ENCODE assay signal across 8 cellular contexts in the genomic region with DNA sequence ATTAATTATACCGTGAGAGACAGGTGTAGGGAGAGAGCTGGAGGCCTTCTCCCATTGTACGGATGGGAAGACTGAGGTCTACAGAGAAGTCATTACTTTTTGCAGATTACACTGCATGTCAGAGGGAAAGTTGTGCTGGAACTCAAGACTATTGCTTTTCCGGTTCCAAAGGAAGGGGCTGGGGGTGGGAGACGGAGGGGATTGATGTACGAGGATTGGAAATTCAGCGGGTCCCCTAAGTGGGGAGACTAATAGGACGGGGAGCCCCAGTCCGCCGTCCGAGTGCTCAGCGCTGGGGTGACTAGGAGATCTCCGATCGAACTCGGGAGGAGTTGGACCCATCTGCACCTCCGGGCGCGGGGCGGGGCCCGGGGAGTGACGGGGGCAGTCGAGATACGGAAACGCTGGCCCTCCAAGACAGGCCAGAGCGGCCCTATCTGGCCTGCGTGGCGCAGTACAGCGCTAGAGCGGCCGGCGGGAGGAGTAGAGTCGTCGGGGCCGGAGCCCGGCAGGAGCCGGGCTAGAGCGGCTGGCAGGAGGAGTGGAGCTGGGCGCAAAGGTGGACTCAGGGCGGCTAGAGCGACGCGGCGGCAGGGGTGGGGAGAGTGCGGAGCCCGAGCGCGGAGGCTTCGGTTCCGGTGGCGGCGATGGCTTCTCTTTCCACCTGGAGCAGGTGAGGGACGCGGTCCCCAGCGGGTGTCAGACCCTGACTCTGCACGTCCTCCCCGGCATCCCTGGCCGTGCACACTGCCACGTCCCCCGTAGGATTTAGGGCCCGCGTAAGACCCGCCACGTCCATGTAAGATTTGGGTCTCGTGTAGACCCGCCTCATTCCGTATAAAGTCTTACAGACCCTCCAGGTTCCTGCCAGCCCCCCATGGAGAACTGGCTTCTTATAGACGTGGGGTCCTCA. TPM values are rescaled to one million over a fixed set of nuclear protein-coding genes. Genes with fewer than 3 reads are reported as not detected.
DNase-seq lines count a peak whose midpoint lies in the region; ATAC-seq and TF ChIP-seq lines count a peak whose summit lies in the region.

No MANE protein-coding gene starts in this region.

- no peaks in the 10 kb centered on the region for H3K9me3 ChIP-seq in liver (ENCODE audit: control insufficient read depth in 4 of 4, low read length in 3 of 4)

- H3K4me3 ChIP-seq in liver (ENCODE audit: low read depth in 1 of 3, low read length in 3 of 3): peak overlapping the region; percentile 78 to 97 (median 90)

- no peaks in the 10 kb centered on the region for H3K27me3 ChIP-seq in liver (ENCODE audit: control insufficient read depth in 4 of 4, insufficient read depth in 4 of 4, low read length in 3 of 4)

- TF ChIP-seq RAD21 in liver (IDR thresholded peaks at IDR 0.05): peak; percentile 34 to 53

- H3K9ac ChIP-seq in liver (ENCODE audit: low read depth in 1 of 2, low read length in 2 of 2): peak overlapping the region; percentile 53 to 92

- TF ChIP-seq CTCF in C4-2B (conservative IDR thresholded peaks at IDR 0.05): no peak
- TF ChIP-seq CTCF in liver (IDR thresholded peaks at IDR 0.05; ENCODE audit: low read depth, low read length, missing input control): peak; percentile 9

- peak; percentile 64 for ATAC-seq in GM19328 (IDR thresholded peaks at IDR 0.05; ENCODE audit: unreplicated experiment)
- ATAC-seq in HG03469 (IDR thresholded peaks at IDR 0.05; ENCODE audit: unreplicated experiment): peak; percentile 57

- H3K4me1 ChIP-seq in liver (ENCODE audit: control insufficient read depth in 4 of 4, insufficient read depth in 4 of 4, low read length in 3 of 4): peaks cover 0 to 25% (median 17%) of the 10 kb centered on the region in 4 donors

- H3K36me3 ChIP-seq in liver (ENCODE audit: control insufficient read depth in 4 of 4, insufficient read depth in 3 of 4, low read depth in 1 of 4, low read length in 3 of 4): peaks cover 0 to 3% (median 1%) of the 10 kb centered on the region in 4 donors

- peak; percentile 99 for DNase-seq in NCI-H526 treated with DMSO at 0.1 percent for 48 hours (lab: John Stamatoyannopoulos, UW)
- DNase-seq in activated CD4-positive, alpha-beta T cell treated with anti-CD3 and anti-CD28 coated beads, Interleukin-2, amount 50 U/mL, for 24 hours (ENCODE audit: low read depth in 1 of 2, low spot score in 1 of 2): peak; percentile 72 to 89
- peak; percentile 96 for DNase-seq in dermis blood vessel endothelial cell
- DNase-seq in stimulated activated CD4-positive, alpha-beta T cell treated with anti-CD3 and anti-CD28 coated beads, Interleukin-4, amount 100 ng/mL, for 1 hour: peak; percentile 88

- under 1% methylated on average over 66 of the region's 66 CpGs for WGBS in liver

- H3K27ac ChIP-seq in C4-2B (peak overlapping the region; percentile 85), liver (ENCODE audit: low read depth in 1 of 2, low read length in 2 of 2) (peak overlapping the region; percentile 78 to 87)

TF ChIP-seq in liver, 16 proteins besides CTCF, POLR2A, EP300 and RAD21:
- peak; percentile 72 for TF ChIP-seq TAF1 (conservative IDR thresholded peaks at IDR 0.05)
- peak; percentile 50 to 60 for TF ChIP-seq JUND (IDR thresholded peaks at IDR 0.05)
- TF ChIP-seq HNF4A (conservative IDR thresholded peaks at IDR 0.05): peak; percentile 40 to 64
- TF ChIP-seq FOXA1 (IDR thresholded peaks at IDR 0.05): no peak
- TF ChIP-seq, protein P1, sequence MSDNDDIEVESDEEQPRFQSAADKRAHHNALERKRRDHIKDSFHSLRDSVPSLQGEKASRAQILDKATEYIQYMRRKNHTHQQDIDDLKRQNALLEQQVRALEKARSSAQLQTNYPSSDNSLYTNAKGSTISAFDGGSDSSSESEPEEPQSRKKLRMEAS (IDR thresholded peaks at IDR 0.05): peak; percentile 47
- TF ChIP-seq YY1 (IDR thresholded peaks at IDR 0.05): peak; percentile 70
- TF ChIP-seq GABPA (IDR thresholded peaks at IDR 0.05 in 1 of 2, conservative IDR thresholded peaks at IDR 0.05 in 1 of 2): peak in 1 of 2 donors; percentile 85
- TF ChIP-seq SP1 (IDR thresholded peaks at IDR 0.05): peak; percentile 71
- peak; percentile 11 to 35 for TF ChIP-seq EGR1 (IDR thresholded peaks at IDR 0.05; ENCODE audit: low read depth in 2 of 2)
- peak; percentile 57 to 73 for TF ChIP-seq RXRA (IDR thresholded peaks at IDR 0.05)
- no peak for TF ChIP-seq FOXA2 (IDR thresholded peaks at IDR 0.05)
- TF ChIP-seq HNF4G (IDR thresholded peaks at IDR 0.05): no peak
- peak; percentile 31 for TF ChIP-seq NR2F2 (IDR thresholded peaks at IDR 0.05)
- TF ChIP-seq, protein P2, sequence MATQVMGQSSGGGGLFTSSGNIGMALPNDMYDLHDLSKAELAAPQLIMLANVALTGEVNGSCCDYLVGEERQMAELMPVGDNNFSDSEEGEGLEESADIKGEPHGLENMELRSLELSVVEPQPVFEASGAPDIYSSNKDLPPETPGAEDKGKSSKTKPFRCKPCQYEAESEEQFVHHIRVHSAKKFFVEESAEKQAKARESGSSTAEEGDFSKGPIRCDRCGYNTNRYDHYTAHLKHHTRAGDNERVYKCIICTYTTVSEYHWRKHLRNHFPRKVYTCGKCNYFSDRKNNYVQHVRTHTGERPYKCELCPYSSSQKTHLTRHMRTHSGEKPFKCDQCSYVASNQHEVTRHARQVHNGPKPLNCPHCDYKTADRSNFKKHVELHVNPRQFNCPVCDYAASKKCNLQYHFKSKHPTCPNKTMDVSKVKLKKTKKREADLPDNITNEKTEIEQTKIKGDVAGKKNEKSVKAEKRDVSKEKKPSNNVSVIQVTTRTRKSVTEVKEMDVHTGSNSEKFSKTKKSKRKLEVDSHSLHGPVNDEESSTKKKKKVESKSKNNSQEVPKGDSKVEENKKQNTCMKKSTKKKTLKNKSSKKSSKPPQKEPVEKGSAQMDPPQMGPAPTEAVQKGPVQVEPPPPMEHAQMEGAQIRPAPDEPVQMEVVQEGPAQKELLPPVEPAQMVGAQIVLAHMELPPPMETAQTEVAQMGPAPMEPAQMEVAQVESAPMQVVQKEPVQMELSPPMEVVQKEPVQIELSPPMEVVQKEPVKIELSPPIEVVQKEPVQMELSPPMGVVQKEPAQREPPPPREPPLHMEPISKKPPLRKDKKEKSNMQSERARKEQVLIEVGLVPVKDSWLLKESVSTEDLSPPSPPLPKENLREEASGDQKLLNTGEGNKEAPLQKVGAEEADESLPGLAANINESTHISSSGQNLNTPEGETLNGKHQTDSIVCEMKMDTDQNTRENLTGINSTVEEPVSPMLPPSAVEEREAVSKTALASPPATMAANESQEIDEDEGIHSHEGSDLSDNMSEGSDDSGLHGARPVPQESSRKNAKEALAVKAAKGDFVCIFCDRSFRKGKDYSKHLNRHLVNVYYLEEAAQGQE (IDR thresholded peaks at IDR 0.05): peak; percentile 87
- TF ChIP-seq, protein P3, sequence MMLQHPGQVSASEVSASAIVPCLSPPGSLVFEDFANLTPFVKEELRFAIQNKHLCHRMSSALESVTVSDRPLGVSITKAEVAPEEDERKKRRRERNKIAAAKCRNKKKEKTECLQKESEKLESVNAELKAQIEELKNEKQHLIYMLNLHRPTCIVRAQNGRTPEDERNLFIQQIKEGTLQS (IDR thresholded peaks at IDR 0.05): no peak
- TF ChIP-seq, protein P4, sequence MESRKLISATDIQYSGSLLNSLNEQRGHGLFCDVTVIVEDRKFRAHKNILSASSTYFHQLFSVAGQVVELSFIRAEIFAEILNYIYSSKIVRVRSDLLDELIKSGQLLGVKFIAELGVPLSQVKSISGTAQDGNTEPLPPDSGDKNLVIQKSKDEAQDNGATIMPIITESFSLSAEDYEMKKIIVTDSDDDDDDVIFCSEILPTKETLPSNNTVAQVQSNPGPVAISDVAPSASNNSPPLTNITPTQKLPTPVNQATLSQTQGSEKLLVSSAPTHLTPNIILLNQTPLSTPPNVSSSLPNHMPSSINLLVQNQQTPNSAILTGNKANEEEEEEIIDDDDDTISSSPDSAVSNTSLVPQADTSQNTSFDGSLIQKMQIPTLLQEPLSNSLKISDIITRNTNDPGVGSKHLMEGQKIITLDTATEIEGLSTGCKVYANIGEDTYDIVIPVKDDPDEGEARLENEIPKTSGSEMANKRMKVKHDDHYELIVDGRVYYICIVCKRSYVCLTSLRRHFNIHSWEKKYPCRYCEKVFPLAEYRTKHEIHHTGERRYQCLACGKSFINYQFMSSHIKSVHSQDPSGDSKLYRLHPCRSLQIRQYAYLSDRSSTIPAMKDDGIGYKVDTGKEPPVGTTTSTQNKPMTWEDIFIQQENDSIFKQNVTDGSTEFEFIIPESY (IDR thresholded peaks at IDR 0.05): peak; percentile 92
TF ChIP-seq in liver: peak in this region for 12.

RNA-seq across cellular contexts. Expression of a gene that starts 1.1 kb away (rescaled TPM):
- total RNA-seq in dermis blood vessel endothelial cell (53.8 and 69.4 TPM in 2 replicates), liver (10 to 100 TPM; 13.2 to 30.1 TPM)
- 10 to 100 TPM; 15.4 to 21.6 TPM for polyA plus RNA-seq in liver

RNA-seq across cellular contexts. Expression of a gene that starts 7.0 kb away (rescaled TPM):
- 0.09 and 0.34 TPM in 2 replicates for total RNA-seq in dermis blood vessel endothelial cell
- 1 to 10 TPM in 1 of 2 donors, under 1 TPM in 1; 0.59 to 3.4 TPM for total RNA-seq in liver
- polyA plus RNA-seq in liver: 1 to 10 TPM in 1 of 2 donors, under 1 TPM in 1; 0.43 to 5.0 TPM

RNA-seq across cellular contexts. Expression of a gene that starts 24.0 kb away (rescaled TPM):
- total RNA-seq in dermis blood vessel endothelial cell: 1,021 and 1,770 TPM in 2 replicates
- total RNA-seq in liver: 100 to 1,000 TPM; 275 to 344 TPM
- 100 to 1,000 TPM; 608 to 655 TPM for polyA plus RNA-seq in liver

RNA-seq across cellular contexts. Expression of a gene that starts 39.2 kb away (rescaled TPM):
- not detected in 2 replicates for total RNA-seq in dermis blood vessel endothelial cell
- not detected for total RNA-seq in liver
- not detected for polyA plus RNA-seq in liver

RNA-seq across cellular contexts. Expression of a gene that starts 39.6 kb away (rescaled TPM):
- total RNA-seq in dermis blood vessel endothelial cell: not detected in 2 replicates
- not detected for total RNA-seq in liver
- not detected for polyA plus RNA-seq in liver

Comparison
In these comparisons a context has a peak if more than half of its experiments do, and no peak if none do; other contexts are left out.
1. Peak in every context shown above with its lines: DNase-seq, ATAC-seq, H3K4me3 ChIP-seq and H3K27ac ChIP-seq.